ENCODE assay signal across 19 cellular contexts in the genomic region with DNA sequence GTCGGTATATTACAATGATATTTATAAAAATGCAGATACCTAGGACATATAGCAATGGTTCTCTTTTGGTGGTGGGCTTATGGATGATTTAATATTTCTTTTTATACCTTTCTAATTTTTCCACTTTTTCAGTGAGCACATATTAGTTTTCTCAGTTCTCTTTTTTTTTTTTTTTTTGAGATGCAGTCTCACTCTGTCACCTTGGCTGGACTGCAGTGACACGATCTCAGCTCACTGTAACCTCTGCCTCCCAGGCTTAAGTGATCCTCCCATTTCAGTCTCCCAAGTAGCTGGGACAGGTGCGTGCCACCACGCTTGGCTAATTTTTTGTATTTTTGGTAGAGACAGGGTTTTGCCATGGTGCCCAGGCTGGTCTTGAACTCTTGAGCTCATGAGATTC. TPM values are rescaled to one million over a fixed set of nuclear protein-coding genes. Genes with fewer than 3 reads are reported as not detected.
A peak's percentile ranks its signal among the peaks of the same experiment; 100 is the strongest.
DNase-seq lines count a peak whose midpoint lies in the region; ATAC-seq and TF ChIP-seq lines count a peak whose summit lies in the region.
"Had no signal": no experiment of that assay in that cellular context is flagged by ENCODE, and none has a peak within 500 bp of the region (broad histone marks: within the 10 kb centered on the region; RNA-seq: fewer than 3 reads in every experiment).

No MANE protein-coding gene starts in this region.

- peaks cover 94% of the 10 kb centered on the region for H3K79me2 ChIP-seq in KMS-11 (ENCODE audit: insufficient read depth, low read depth)
- peaks cover 88% of the 10 kb centered on the region for H3K79me2 ChIP-seq in osteoblast (ENCODE audit: insufficient read depth, low read length)

- peak overlapping the region; percentile 3 for H3K27ac Mint-ChIP-seq in T-helper 1 cell treated with Interleukin-12 subunit alpha and Interleukin-12 subunit beta and Interleukin-4 antibody, amounts not matched to agents 30 μg/mL and 1 μg/mL, for 36 hours
- H3K27ac Mint-ChIP-seq in stimulated activated effector memory CD8-positive, alpha-beta T cell treated with anti-CD3 and anti-CD28 coated beads, Interleukin-12 subunit alpha, Interleukin-12 subunit beta, amount 100 ng/mL, for 72 hours, result peak overlapping the region; percentile 67
- H3K27ac Mint-ChIP-seq: endodermal cell, nephron had no signal

- H3K9ac ChIP-seq in KMS-11, result no peak overlapping the region

- H3K4me1 ChIP-seq in KMS-11 (ENCODE audit: low read depth, poor library complexity, severe bottlenecking) (peaks cover 96% of the 10 kb centered on the region), esophagus muscularis mucosa (peaks cover 80 to 98% (median 92%) of the 10 kb centered on the region in 4 donors), osteoblast (ENCODE audit: insufficient read depth, low read length) (peaks cover 36% of the 10 kb centered on the region)

- no peaks in the 10 kb centered on the region for H4K20me1 ChIP-seq in KMS-11 (ENCODE audit: insufficient read depth)
- H4K20me1 ChIP-seq in osteoblast (ENCODE audit: insufficient read depth, low read length), result peaks cover 58% of the 10 kb centered on the region

- H3K36me3 Mint-ChIP-seq in T-helper 1 cell treated with Interleukin-12 subunit alpha and Interleukin-12 subunit beta and Interleukin-4 antibody, amounts not matched to agents 30 μg/mL and 1 μg/mL, for 36 hours (ENCODE audit: low read depth), result peaks cover 31% of the 10 kb centered on the region
- peaks cover 96% of the 10 kb centered on the region for H3K36me3 Mint-ChIP-seq in stimulated activated effector memory CD8-positive, alpha-beta T cell treated with anti-CD3 and anti-CD28 coated beads, Interleukin-12 subunit alpha, Interleukin-12 subunit beta, amount 100 ng/mL, for 72 hours

- no peak for TF ChIP-seq POLR2A in esophagus muscularis mucosa (IDR thresholded peaks at IDR 0.05; ENCODE audit: low read depth)

- no peak overlapping the region for H3K4me3 Mint-ChIP-seq in T-helper 1 cell treated with Interleukin-12 subunit alpha and Interleukin-12 subunit beta and Interleukin-4 antibody, amounts not matched to agents 30 μg/mL and 1 μg/mL, for 36 hours
- no peak overlapping the region for H3K4me3 Mint-ChIP-seq in stimulated activated effector memory CD8-positive, alpha-beta T cell treated with anti-CD3 and anti-CD28 coated beads, Interleukin-12 subunit alpha, Interleukin-12 subunit beta, amount 100 ng/mL, for 72 hours
- H3K4me3 Mint-ChIP-seq: CD4-positive, alpha-beta T cell; endodermal cell; nephron had no signal

- DNase-seq in T-helper 1 cell, result no peak
- DNase-seq in esophagus muscularis mucosa (ENCODE audit: extremely low spot score), result no peak
- DNase-seq in stimulated activated effector memory CD8-positive, alpha-beta T cell treated with anti-CD3 and anti-CD28 coated beads, Interleukin-12 subunit alpha, Interleukin-12 subunit beta, amount 100 ng/mL, for 72 hours (ENCODE audit: low spot score in 2 of 2), result no peak
- DNase-seq in NCI-H1436 treated with DMSO at 0.1 percent for 48 hours (lab: John Stamatoyannopoulos, UW), result no peak
- DNase-seq in osteoblast (ENCODE audit: insufficient read length, low spot score, missing footprints), result no peak
- DNase-seq: activated CD4-positive, CD25-positive, alpha-beta regulatory T cell; CD4-positive, alpha-beta T cell; DMS79 treated with DMSO at 0.1 percent for 48 hours; endodermal cell; HCEC 1CT; NCI-H2029 treated with DMSO at 0.1 percent for 48 hours; NCI-H69 had no signal

- no peaks in the 10 kb centered on the region for H3K36me3 ChIP-seq in KMS-11 (ENCODE audit: insufficient read depth)
- H3K36me3 ChIP-seq in esophagus muscularis mucosa, result no peaks in the 10 kb centered on the region
- peaks cover 8% of the 10 kb centered on the region for H3K36me3 ChIP-seq in osteoblast (ENCODE audit: insufficient read depth, low read length)
- H3K36me3 ChIP-seq: cardiac muscle cell had no signal

- H3K9me3 ChIP-seq in esophagus muscularis mucosa, result no peaks in the 10 kb centered on the region
- no peaks in the 10 kb centered on the region for H3K9me3 ChIP-seq in osteoblast (ENCODE audit: low read depth, low read length)

- no peaks in the 10 kb centered on the region for H3K27me3 ChIP-seq in KMS-11 (ENCODE audit: insufficient read depth, low read depth)
- H3K27me3 ChIP-seq in esophagus muscularis mucosa, result no peaks in the 10 kb centered on the region
- H3K27me3 ChIP-seq in osteoblast (ENCODE audit: insufficient read depth, low read length), result no peaks in the 10 kb centered on the region
- H3K27me3 ChIP-seq: cardiac muscle cell had no signal

- H3K4me3 ChIP-seq in KMS-11 (IDR thresholded peaks at IDR 0.05; ENCODE audit: insufficient read depth, low read depth, low read length) (no peak overlapping the region), esophagus muscularis mucosa (no peak overlapping the region), osteoblast (ENCODE audit: insufficient read depth, low read length) (no peak overlapping the region)
- H3K4me3 ChIP-seq: cardiac muscle cell had no signal

- 87% methylated on average over 4 of the region's 4 CpGs for WGBS in esophagus muscularis mucosa

- peaks cover 62% of the 10 kb centered on the region for H3K4me1 Mint-ChIP-seq in T-helper 1 cell treated with Interleukin-12 subunit alpha and Interleukin-12 subunit beta and Interleukin-4 antibody, amounts not matched to agents 30 μg/mL and 1 μg/mL, for 36 hours (ENCODE audit: low read depth)
- H3K4me1 Mint-ChIP-seq in stimulated activated effector memory CD8-positive, alpha-beta T cell treated with anti-CD3 and anti-CD28 coated beads, Interleukin-12 subunit alpha, Interleukin-12 subunit beta, amount 100 ng/mL, for 72 hours, result peaks cover 74% of the 10 kb centered on the region

- TF ChIP-seq CTCF in KMS-11 (conservative IDR thresholded peaks at IDR 0.05; ENCODE audit: low read depth, low read length) (no peak), esophagus muscularis mucosa (IDR thresholded peaks at IDR 0.05) (no peak), osteoblast (IDR thresholded peaks at IDR 0.05; ENCODE audit: extremely low read depth, low read depth, low read length) (no peak)

- H3K27me3 Mint-ChIP-seq in T-helper 1 cell treated with Interleukin-12 subunit alpha and Interleukin-12 subunit beta and Interleukin-4 antibody, amounts not matched to agents 30 μg/mL and 1 μg/mL, for 36 hours (ENCODE audit: low read depth), result no peaks in the 10 kb centered on the region
- H3K27me3 Mint-ChIP-seq: CD4-positive, alpha-beta T cell had no signal

- no peak for TF ChIP-seq EP300 in esophagus muscularis mucosa (IDR thresholded peaks at IDR 0.05)

- H3K4me2 ChIP-seq in KMS-11 (peak overlapping the region; percentile 34; the same call in 1 of the 2 replicates), osteoblast (ENCODE audit: insufficient read depth, low read length) (no peak overlapping the region)

- intact Hi-C loops in esophagus muscularis mucosa (cut with DNase I), result no loop called here

- no peaks in the 10 kb centered on the region for H3K9me3 Mint-ChIP-seq in T-helper 1 cell treated with Interleukin-12 subunit alpha and Interleukin-12 subunit beta and Interleukin-4 antibody, amounts not matched to agents 30 μg/mL and 1 μg/mL, for 36 hours
- no peaks in the 10 kb centered on the region for H3K9me3 Mint-ChIP-seq in stimulated activated effector memory CD8-positive, alpha-beta T cell treated with anti-CD3 and anti-CD28 coated beads, Interleukin-12 subunit alpha, Interleukin-12 subunit beta, amount 100 ng/mL, for 72 hours
- H3K9me3 Mint-ChIP-seq: CD4-positive, alpha-beta T cell; endodermal cell; nephron had no signal

- ATAC-seq in stimulated activated effector memory CD8-positive, alpha-beta T cell treated with anti-CD3 and anti-CD28 coated beads, Interleukin-12 subunit alpha, Interleukin-12 subunit beta, amount 100 ng/mL, for 72 hours, result no peak
- no peak for ATAC-seq in HG02973 (IDR thresholded peaks at IDR 0.05; ENCODE audit: unreplicated experiment)

- H3K27ac ChIP-seq in KMS-11 (peak overlapping the region; percentile 73; the same call in 1 of the 2 replicates), esophagus muscularis mucosa (replicated peaks in 1 of 4) (peak overlapping the region; percentile 72 to 99 (median 86)), osteoblast (ENCODE audit: low read depth, low read length) (no peak overlapping the region)
- H3K27ac ChIP-seq: 22Rv1, cardiac muscle cell had no signal

- H2AFZ ChIP-seq in KMS-11 (ENCODE audit: low read depth) (no peak overlapping the region), osteoblast (ENCODE audit: low read length) (no peak overlapping the region)

RNA-seq across cellular contexts. Expression of a gene that starts 15.1 kb away (rescaled TPM):
- 10 to 100 TPM in 3 of 4 donors, 1 to 10 TPM in 1; 7.8 to 26.5 (median 10.6) TPM for total RNA-seq in esophagus muscularis mucosa
- total RNA-seq in osteoblast, result 2.7 and 3.6 TPM in 2 replicates

RNA-seq across cellular contexts. Expression of a gene that starts 39.8 kb away (rescaled TPM):
- total RNA-seq in esophagus muscularis mucosa, result not detected
- not detected in 2 replicates for total RNA-seq in osteoblast
- total RNA-seq: liver had no signal
